ENCODE assay signal across 17 cellular contexts in the genomic region with DNA sequence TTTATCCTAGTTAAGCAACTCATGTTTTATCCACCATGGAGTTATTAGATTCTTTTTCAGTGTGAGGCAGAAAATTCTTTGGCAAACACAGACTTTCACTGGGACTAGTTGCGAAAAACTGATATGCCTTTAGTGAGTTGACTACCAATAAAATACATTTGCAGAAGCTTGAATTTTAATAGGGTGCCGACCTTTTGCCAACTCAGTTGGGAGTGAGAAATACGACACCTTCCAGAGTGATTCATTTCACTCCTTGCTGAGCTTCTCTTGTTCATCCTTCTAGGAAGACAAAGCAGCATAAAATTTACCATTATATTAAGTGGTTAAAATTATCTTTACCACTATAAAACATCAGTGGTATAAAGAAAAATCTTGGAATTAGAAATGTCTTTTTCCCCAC. TPM values are rescaled to one million over a fixed set of nuclear protein-coding genes. Genes with fewer than 3 reads are reported as not detected.
"Had no signal": no experiment of that assay in that cellular context is flagged by ENCODE, and none has a peak within 500 bp of the region (broad histone marks: within the 10 kb centered on the region; RNA-seq: fewer than 3 reads in every experiment).

No MANE protein-coding gene starts in this region.

- H3K36me3 Mint-ChIP-seq: naive B cell, T-cell had no signal

- H3K27ac Mint-ChIP-seq: activated CD8-positive, alpha-beta T cell treated with anti-CD3 and anti-CD28 coated beads, Interleukin-2, amount 10 ng/mL, durations not matched to agents 7 days and 5 days; naive B cell; T-cell had no signal

- H3K9me3 Mint-ChIP-seq: T-cell had no signal

- ATAC-seq: activated CD8-positive, alpha-beta T cell treated with anti-CD3 and anti-CD28 coated beads, Interleukin-2, amount 10 ng/mL, durations not matched to agents 7 days and 5 days; lower lobe of right lung; T-cell had no signal

- H3K4me3 ChIP-seq: hepatocyte, lower lobe of right lung, skin epidermis, transverse colon had no signal

- H3K36me3 ChIP-seq: lower lobe of right lung, transverse colon, WERI-Rb-1 had no signal

- H3K27me3 Mint-ChIP-seq: naive B cell had no signal

- FAIRE-seq: astrocyte had no signal

- DNase-seq: activated CD4-positive, alpha-beta T cell treated with anti-CD3 and anti-CD28 coated beads for 4 hours; activated CD8-positive, alpha-beta memory T cell treated with anti-CD3 and anti-CD28 coated beads, Interleukin-2, amount 50 U/mL, for 48 hours; activated CD8-positive, alpha-beta T cell treated with anti-CD3 and anti-CD28 coated beads, Interleukin-2, amount 10 ng/mL, durations not matched to agents 7 days and 5 days; activated naive CD4-positive, alpha-beta T cell treated with Interleukin-2 at 50 U/mL for 16 hours; caudate nucleus; cortex of kidney; effector memory CD4-positive, alpha-beta T cell; kidney glomerular epithelial cell; lower lobe of right lung; naive B cell; posterior cingulate gyrus; T-cell; transverse colon; WERI-Rb-1 had no signal

- H3K4me1 Mint-ChIP-seq: naive B cell, T-cell had no signal

- H3K4me3 Mint-ChIP-seq: activated CD8-positive, alpha-beta T cell treated with anti-CD3 and anti-CD28 coated beads, Interleukin-2, amount 10 ng/mL, durations not matched to agents 7 days and 5 days; naive B cell; T-cell had no signal

- H3K27me3 ChIP-seq: hepatocyte, transverse colon had no signal

RNA-seq across cellular contexts. Expression of gene KRTAP23-1, which starts 1.2 kb away (rescaled TPM):
- total RNA-seq: activated CD8-positive, alpha-beta T cell treated with anti-CD3 and anti-CD28 coated beads, Interleukin-2, amount 10 ng/mL, durations not matched to agents 7 days and 5 days; astrocyte; hepatocyte; lower lobe of right lung; T-cell; transverse colon had no signal

RNA-seq across cellular contexts. Expression of gene KRTAP27-1, which starts 12.1 kb away (rescaled TPM):
- total RNA-seq: activated CD8-positive, alpha-beta T cell treated with anti-CD3 and anti-CD28 coated beads, Interleukin-2, amount 10 ng/mL, durations not matched to agents 7 days and 5 days; astrocyte; hepatocyte; lower lobe of right lung; T-cell; transverse colon had no signal

RNA-seq across cellular contexts. Expression of gene KRTAP13-2, which starts 22.5 kb away (rescaled TPM):
- total RNA-seq: activated CD8-positive, alpha-beta T cell treated with anti-CD3 and anti-CD28 coated beads, Interleukin-2, amount 10 ng/mL, durations not matched to agents 7 days and 5 days; astrocyte; hepatocyte; lower lobe of right lung; T-cell had no signal

RNA-seq across cellular contexts. Expression of gene KRTAP26-1, which starts 29.5 kb away (rescaled TPM):
- total RNA-seq: activated CD8-positive, alpha-beta T cell treated with anti-CD3 and anti-CD28 coated beads, Interleukin-2, amount 10 ng/mL, durations not matched to agents 7 days and 5 days; astrocyte; hepatocyte; lower lobe of right lung; T-cell; transverse colon had no signal

RNA-seq across cellular contexts. Expression of gene KRTAP13-1, which starts 46.3 kb away (rescaled TPM):
- total RNA-seq: activated CD8-positive, alpha-beta T cell treated with anti-CD3 and anti-CD28 coated beads, Interleukin-2, amount 10 ng/mL, durations not matched to agents 7 days and 5 days; astrocyte; hepatocyte; lower lobe of right lung; T-cell; transverse colon had no signal
